23 cellular contexts compared by ENCODE assay signal in genomic region chr14:61891810-61892209, GRCh38.
A peak's percentile ranks its signal among the peaks of the same experiment; 100 is the strongest.
DNase-seq lines count a peak whose midpoint lies in the region; ATAC-seq and TF ChIP-seq lines count a peak whose summit lies in the region.
"Had no signal": no experiment of that assay in that cellular context is flagged by ENCODE, and none has a peak within 500 bp of the region (broad histone marks: within the 10 kb centered on the region; RNA-seq: fewer than 3 reads in every experiment).

No MANE protein-coding gene starts in this region.

- no peak overlapping the region for H3K23ac ChIP-seq in mesendoderm (ENCODE audit: low read length)
- H3K23ac ChIP-seq in mesenchymal stem cell (ENCODE audit: low read length in 2 of 2), result no peak overlapping the region

- H3K27ac Mint-ChIP-seq in GM23338 (no peak overlapping the region), glutamatergic neuron (ENCODE audit: unreplicated experiment) (no peak overlapping the region)

- no peak overlapping the region for H4K5ac ChIP-seq in mesendoderm (ENCODE audit: low read length)

- intact Hi-C loops in PC-3 (cut with micrococcal nuclease), result loop anchor here (1.0 to 10.0 kb wide), 3 partner anchors 35 to 563 kb away; no protein-coding TSS in a partner anchor

- TF ChIP-seq CTCF in GM23338 (conservative IDR thresholded peaks at IDR 0.05; ENCODE audit: low read depth in 2 of 2), result no peak
- TF ChIP-seq CTCF in PC-3 (conservative IDR thresholded peaks at IDR 0.05; ENCODE audit: low read depth, low read length), result no peak
- TF ChIP-seq CTCF in glutamatergic neuron (IDR thresholded peaks at IDR 0.05; ENCODE audit: partially characterized antibody, unreplicated experiment), result no peak

- ATAC-seq in GM23338, result no peak
- ATAC-seq in PC-3, result peak; percentile 76
- ATAC-seq: Right ventricle myocardium inferior had no signal

- H2BK5ac ChIP-seq in mesendoderm (ENCODE audit: low read length), result no peak overlapping the region
- no peak overlapping the region for H2BK5ac ChIP-seq in mesenchymal stem cell (ENCODE audit: low read depth, low read length, poor library complexity, severe bottlenecking)

- H2BK15ac ChIP-seq in mesendoderm (replicated peaks; ENCODE audit: low read depth) (no peak overlapping the region), mesenchymal stem cell (ENCODE audit: low read depth, poor library complexity, severe bottlenecking) (no peak overlapping the region)

- H3K36me3 ChIP-seq in GM23338 (ENCODE audit: insufficient read depth) (no peaks in the 10 kb centered on the region), PC-3 (ENCODE audit: low read depth, low read length) (no peaks in the 10 kb centered on the region), mesendoderm (ENCODE audit: control insufficient read depth, insufficient read depth, low read length) (no peaks in the 10 kb centered on the region), mesenchymal stem cell (ENCODE audit: control insufficient read depth in 1 of 2, insufficient read depth in 2 of 2, low read depth in 1 of 2, low read length in 2 of 2) (no peaks in the 10 kb centered on the region)
- H3K36me3 ChIP-seq: HAP-1, Peyer's patch, SJSA1 had no signal

- BruUV-seq in PC-3 (replicated peaks; lab: Mats Ljungman, UMichigan), result no TSS peak

- H3K4me3 ChIP-seq in GM23338, result no peak overlapping the region
- no peak overlapping the region for H3K4me3 ChIP-seq in PC-3 (ENCODE audit: low read length)
- H3K4me3 ChIP-seq in mesendoderm (ENCODE audit: low read length), result no peak overlapping the region
- no peak overlapping the region for H3K4me3 ChIP-seq in mesenchymal stem cell (ENCODE audit: insufficient read depth in 1 of 2, low read depth in 1 of 2, low read length in 2 of 2)
- H3K4me3 ChIP-seq: HAP-1, Peyer's patch, SJSA1 had no signal

- no peak overlapping the region for H3K14ac ChIP-seq in mesenchymal stem cell (ENCODE audit: low read length in 2 of 2)

- H4K8ac ChIP-seq in mesendoderm (ENCODE audit: low read depth, low read length) (no peak overlapping the region), mesenchymal stem cell (ENCODE audit: low read length) (no peak overlapping the region)

- no peaks in the 10 kb centered on the region for H4K20me1 ChIP-seq in GM23338 (replicated peaks; ENCODE audit: insufficient read depth)
- no peaks in the 10 kb centered on the region for H4K20me1 ChIP-seq in PC-3 (ENCODE audit: low read length)

- 72% methylated on average over 3 of the region's 4 CpGs for WGBS in mesendoderm (ENCODE audit: extremely low coverage, insufficient coverage, low lambda C conversion rate)
- WGBS in mesenchymal stem cell, result 69% methylated on average over 4 of the region's 4 CpGs

- H3K4me2 ChIP-seq in GM23338 (0 out of 2 replicates have a peak overlapping the region, but pooled peaks have one; percentile 23), PC-3 (ENCODE audit: low read length) (peak overlapping the region; percentile 54), mesendoderm (ENCODE audit: low read length) (no peak overlapping the region), mesenchymal stem cell (ENCODE audit: low read length, poor library complexity, severe bottlenecking) (no peak overlapping the region)

- H2AK5ac ChIP-seq in mesendoderm (ENCODE audit: low read length), result no peak overlapping the region
- no peak overlapping the region for H2AK5ac ChIP-seq in mesenchymal stem cell (ENCODE audit: low read length, severe bottlenecking)

- H3K9ac ChIP-seq in PC-3 (ENCODE audit: low read length) (0 out of 2 replicates have a peak overlapping the region, but pooled peaks have one; percentile 7), mesendoderm (ENCODE audit: low read length) (no peak overlapping the region), mesenchymal stem cell (ENCODE audit: low read length) (no peak overlapping the region)

- H2BK120ac ChIP-seq in mesendoderm (ENCODE audit: low read depth, low read length) (no peak overlapping the region), mesenchymal stem cell (ENCODE audit: low read depth, low read length) (no peak overlapping the region)

- H3K27me3 Mint-ChIP-seq in GM23338 (ENCODE audit: insufficient read depth, low read depth, poor library complexity) (peaks cover 2% of the 10 kb centered on the region), glutamatergic neuron (ENCODE audit: unreplicated experiment) (peaks cover 6% of the 10 kb centered on the region)
- H3K27me3 Mint-ChIP-seq: IgD-negative memory B cell had no signal

- H3K79me1 ChIP-seq in mesendoderm (ENCODE audit: low read length) (no peaks in the 10 kb centered on the region), mesenchymal stem cell (replicated peaks; ENCODE audit: low read length, poor library complexity, severe bottlenecking) (no peaks in the 10 kb centered on the region)

- H3K4me1 ChIP-seq in GM23338 (ENCODE audit: insufficient read depth), result peaks cover 39% of the 10 kb centered on the region
- H3K4me1 ChIP-seq in PC-3 (ENCODE audit: insufficient read depth, low read length), result peaks cover 21% of the 10 kb centered on the region
- H3K4me1 ChIP-seq in mesendoderm (ENCODE audit: control insufficient read depth, low read depth, low read length), result no peaks in the 10 kb centered on the region
- H3K4me1 ChIP-seq in mesenchymal stem cell (ENCODE audit: control insufficient read depth, insufficient read depth, low read depth, low read length), result no peaks in the 10 kb centered on the region
- H3K4me1 ChIP-seq: HAP-1, Peyer's patch had no signal

- H3K36me3 Mint-ChIP-seq in GM23338 (ENCODE audit: low read depth) (no peaks in the 10 kb centered on the region), glutamatergic neuron (ENCODE audit: unreplicated experiment) (peaks cover 3% of the 10 kb centered on the region)
- H3K36me3 Mint-ChIP-seq: CD8-positive, alpha-beta memory T cell; IgD-negative memory B cell had no signal

- H3F3A ChIP-seq in GM23338 (replicated peaks; ENCODE audit: low read depth), result no peaks in the 10 kb centered on the region
- H3F3A ChIP-seq in PC-3 (ENCODE audit: low read length, unreplicated experiment), result no peaks in the 10 kb centered on the region

- CTCF ChIA-PET in PC-3 (lab: Charles Lee), result no interaction called here

- H3K9me3 ChIP-seq in PC-3 (ENCODE audit: low read length) (no peaks in the 10 kb centered on the region), mesenchymal stem cell (ENCODE audit: control insufficient read depth, low read length) (no peaks in the 10 kb centered on the region)
- H3K9me3 ChIP-seq: HAP-1, Peyer's patch, SJSA1 had no signal

- H3K9me3 Mint-ChIP-seq in GM23338 (no peaks in the 10 kb centered on the region), glutamatergic neuron (ENCODE audit: unreplicated experiment) (peaks cover 4% of the 10 kb centered on the region)
- H3K9me3 Mint-ChIP-seq: CD8-positive, alpha-beta memory T cell; IgD-negative memory B cell had no signal

- H3K18ac ChIP-seq in mesendoderm (ENCODE audit: low read length), result no peak overlapping the region
- H3K18ac ChIP-seq in mesenchymal stem cell (ENCODE audit: low read depth in 1 of 2, low read length in 2 of 2), result no peak overlapping the region

- H3K27me3 ChIP-seq in GM23338 (ENCODE audit: insufficient read depth) (no peaks in the 10 kb centered on the region), PC-3 (ENCODE audit: low read length) (no peaks in the 10 kb centered on the region), mesendoderm (ENCODE audit: insufficient read depth, low read length, poor library complexity) (no peaks in the 10 kb centered on the region), mesenchymal stem cell (ENCODE audit: control insufficient read depth in 1 of 2, insufficient read depth in 1 of 2, low read length in 2 of 2) (peaks cover 7 to 17% of the 10 kb centered on the region in 2 experiments)
- H3K27me3 ChIP-seq: Peyer's patch, SJSA1 had no signal

- H3K79me2 ChIP-seq in GM23338 (replicated peaks; ENCODE audit: insufficient read depth) (no peaks in the 10 kb centered on the region), PC-3 (ENCODE audit: low read length) (no peaks in the 10 kb centered on the region), mesendoderm (ENCODE audit: control insufficient read depth, insufficient read depth, low read length) (no peaks in the 10 kb centered on the region)

- no peak overlapping the region for H3K4me3 Mint-ChIP-seq in GM23338
- H3K4me3 Mint-ChIP-seq in glutamatergic neuron (ENCODE audit: unreplicated experiment), result no peak overlapping the region
- H3K4me3 Mint-ChIP-seq: CD8-positive, alpha-beta memory T cell; IgD-negative memory B cell had no signal

- POLR2A ChIA-PET in PC-3 (lab: Charles Lee; ENCODE audit: unreplicated experiment), result no interaction called here

- H2AFZ ChIP-seq in GM23338 (peak overlapping the region; percentile 74; the same call in 1 of the 2 replicates), PC-3 (ENCODE audit: low read length) (0 out of 2 replicates have a peak overlapping the region, but pooled peaks have one; percentile 4), mesenchymal stem cell (ENCODE audit: low read depth, low read length) (no peak overlapping the region)

- DNase-seq in A172 (ENCODE audit: low spot score) (peak; percentile 7), GM23338 (ENCODE audit: low spot score) (no peak), PC-3 (peak; percentile 71), mesendoderm (no peak), mesenchymal stem cell (no peak), NCI-H1048 (lab: John Stamatoyannopoulos, UW) (no peak), glutamatergic neuron (no peak)
- DNase-seq in activated CD4-positive, alpha-beta T cell treated with anti-CD3 and anti-CD28 coated beads for 48 hours, result no peak
- DNase-seq: AML-193; Calu3; CD8-positive, alpha-beta memory T cell; DMS153; NCI-H1417 treated with DMSO at 0.1 percent for 48 hours; NCI-H187 treated with DMSO at 0.1 percent for 48 hours; NCI-H2107; NCI-H510A; Peyer's patch had no signal

- H3K9me2 ChIP-seq in GM23338 (ENCODE audit: insufficient read depth), result no peaks in the 10 kb centered on the region
- no peaks in the 10 kb centered on the region for H3K9me2 ChIP-seq in PC-3 (replicated peaks; ENCODE audit: low read length)

- no peak overlapping the region for H3K4ac ChIP-seq in mesendoderm (ENCODE audit: low read depth, low read length)
- no peak overlapping the region for H3K4ac ChIP-seq in mesenchymal stem cell (ENCODE audit: low read depth in 1 of 2, low read length in 2 of 2)

- H3K4me1 Mint-ChIP-seq in GM23338, result peaks cover 29% of the 10 kb centered on the region
- H3K4me1 Mint-ChIP-seq in glutamatergic neuron (ENCODE audit: low read depth, unreplicated experiment), result peaks cover 7% of the 10 kb centered on the region

- no peak overlapping the region for H4K91ac ChIP-seq in mesenchymal stem cell (ENCODE audit: low read length)

- H2BK12ac ChIP-seq in mesenchymal stem cell (ENCODE audit: low read length in 2 of 2), result no peak overlapping the region

- H3K56ac ChIP-seq in mesendoderm (ENCODE audit: low read length), result peak overlapping the region; percentile 17

- H3K27ac ChIP-seq in GM23338 (ENCODE audit: low read depth) (no peak overlapping the region), PC-3 (ENCODE audit: low read length) (peak overlapping the region; percentile 61), mesendoderm (ENCODE audit: low read depth, low read length) (no peak overlapping the region), mesenchymal stem cell (ENCODE audit: low read length, poor library complexity, severe bottlenecking) (no peak overlapping the region)
- H3K27ac ChIP-seq: 22Rv1, C4-2B, Peyer's patch, SJSA1 had no signal

TF ChIP-seq in GM23338, 12 proteins besides CTCF, POLR2A, EP300 and RAD21 (continues in another document):
- TF ChIP-seq CREB1 (CRISPR knock-in tag; IDR thresholded peaks at IDR 0.05; ENCODE audit: low read depth), result no peak

Comparison
In these comparisons a context has a peak if more than half of its experiments do, and no peak if none do; other contexts are left out.
1. DNase-seq: peak in A172 (single experiment) and PC-3 (single experiment); none in GM23338 (single experiment), mesendoderm (single experiment), mesenchymal stem cell (single experiment), activated CD4-positive, alpha-beta T cell treated with anti-CD3 and anti-CD28 coated beads for 48 hours (single experiment), NCI-H1048 (single experiment) and glutamatergic neuron (single experiment).
2. H3K4me2 ChIP-seq: peak in GM23338 (single experiment) and PC-3 (single experiment); none in mesendoderm (single experiment) and mesenchymal stem cell (single experiment).